Comparison of ENCODE assay signal across 13 cellular contexts in the genomic region with DNA sequence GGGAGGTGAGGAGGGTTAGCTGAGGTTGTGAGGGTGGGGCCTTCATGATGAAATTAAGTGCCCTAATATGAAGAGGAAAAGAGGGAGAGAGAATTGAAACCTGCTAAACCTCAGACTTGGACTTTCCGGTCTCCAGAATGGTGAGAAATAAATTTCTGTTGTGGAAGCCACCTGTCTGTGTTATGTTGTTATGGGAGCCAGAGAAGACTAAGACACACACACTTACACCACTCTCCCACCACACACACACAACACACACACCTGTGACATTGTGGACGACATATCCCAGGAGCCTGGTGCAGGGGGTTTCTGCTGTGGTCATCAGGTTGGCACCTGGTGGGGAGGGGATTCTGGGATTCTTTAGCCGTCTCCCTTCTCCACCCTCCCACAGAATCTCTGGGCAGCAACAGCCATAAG. TPM values are rescaled to one million over a fixed set of nuclear protein-coding genes. Genes with fewer than 3 reads are reported as not detected.
DNase-seq lines count a peak whose midpoint lies in the region; ATAC-seq and TF ChIP-seq lines count a peak whose summit lies in the region.
"Had no signal": no experiment of that assay in that cellular context is flagged by ENCODE, and none has a peak within 500 bp of the region (broad histone marks: within the 10 kb centered on the region; RNA-seq: fewer than 3 reads in every experiment).

No MANE protein-coding gene starts in this region.

- BruUV-seq in HCT116 (replicated peaks; lab: Mats Ljungman, UMichigan) = no TSS peak

- peak; percentile 27 for ATAC-seq in GM18909 (IDR thresholded peaks at IDR 0.05; ENCODE audit: poor library complexity, unreplicated experiment)
- ATAC-seq in HCT116 = no peak
- peak; percentile 31 for ATAC-seq in HG03342 (IDR thresholded peaks at IDR 0.05; ENCODE audit: unreplicated experiment)
- ATAC-seq: SK-N-SH treated with all-trans-retinoic acid at 6 μM for 48 hours had no signal

- H2AFZ ChIP-seq in HCT116 (ENCODE audit: low read depth, low read length, poor library complexity, severe bottlenecking) = no peak overlapping the region
- H2AFZ ChIP-seq in smooth muscle cell (ENCODE audit: low read depth) = no peak overlapping the region

- no peak overlapping the region for H3K27ac ChIP-seq in HCT116 (ENCODE audit: low read depth, low read length)
- H3K27ac ChIP-seq in smooth muscle cell (ENCODE audit: low read depth) = peak overlapping the region; percentile 77
- H3K27ac ChIP-seq in uterus = no peak overlapping the region
- no peak overlapping the region for H3K27ac ChIP-seq in ovary
- H3K27ac ChIP-seq: dorsolateral prefrontal cortex, suprapubic skin had no signal

- CTCF ChIA-PET in HCT116 (lab: Charles Lee) = interaction anchor here (1.1 to 1.2 kb wide), 2 partner anchors 12 to 120 kb away, joined by 3 to 4 read pairs; no protein-coding TSS in a partner anchor

- no peak for TF ChIP-seq RAD21 in HCT116 (IDR thresholded peaks at IDR 0.05; ENCODE audit: low read depth)

- H3K9ac ChIP-seq in HCT116 (ENCODE audit: low read length) (no peak overlapping the region), smooth muscle cell (ENCODE audit: low read depth) (peak overlapping the region; percentile 50)

- DNase-seq in HCT116 (ENCODE audit: low read depth, low spot score) = no peak
- DNase-seq in smooth muscle cell (lab: John Stamatoyannopoulos, UW; ENCODE audit: unreplicated experiment) = no peak
- DNase-seq in uterus = no peak
- no peak for DNase-seq in activated effector memory CD4-positive, alpha-beta T cell treated with anti-CD3 and anti-CD28 coated beads, Interleukin-2, amount 50 U/mL, for 16 hours
- no peak for DNase-seq in ovary
- DNase-seq: activated CD4-positive, alpha-beta T cell treated with anti-CD3 and anti-CD28 coated beads, Interleukin-2, amount 50 U/mL, for 4 hours; dorsolateral prefrontal cortex; NCI-H1105; NCI-H82 had no signal

- TF ChIP-seq POLR2A in HCT116 (IDR thresholded peaks at IDR 0.05; ENCODE audit: borderline replicate concordance, extremely low read depth, insufficient read depth, insufficient read length) (no peak), uterus (IDR thresholded peaks at IDR 0.05) (no peak), ovary (IDR thresholded peaks at IDR 0.05) (no peak)

- H3K79me2 ChIP-seq in HCT116 (ENCODE audit: insufficient read depth, low read length) (no peaks in the 10 kb centered on the region), smooth muscle cell (ENCODE audit: low read depth) (no peaks in the 10 kb centered on the region)

- H4K20me1 ChIP-seq in HCT116 (ENCODE audit: insufficient read depth) (no peaks in the 10 kb centered on the region), smooth muscle cell (ENCODE audit: low read depth) (no peaks in the 10 kb centered on the region)

- RAD21 ChIA-PET in HCT116 (lab: Charles Lee; ENCODE audit: low non-redundant PET in 1 of 2, low total read pairs in 2 of 2, uncharacterized antibody in 2 of 2, unreplicated experiment in 2 of 2) = no interaction called here

- POLR2A ChIA-PET in HCT116 (lab: Charles Lee) = interaction anchor here (1.1 kb wide), 2 partner anchors 54 to 93 kb away, joined by 3 to 4 read pairs; no protein-coding TSS in a partner anchor

- intact Hi-C loops in HCT116 (cut with micrococcal nuclease) (no loop called here), uterus (cut with DNase I; ENCODE audit: low total_unique reads) (no loop called here), ovary (cut with DNase I) (no loop called here)

- H3K36me3 ChIP-seq in HCT116 (ENCODE audit: control insufficient read depth in 1 of 2, insufficient read depth in 2 of 2, low read length in 2 of 2) (no peaks in the 10 kb centered on the region), smooth muscle cell (ENCODE audit: low read depth) (no peaks in the 10 kb centered on the region), uterus (no peaks in the 10 kb centered on the region), ovary (no peaks in the 10 kb centered on the region)
- H3K36me3 ChIP-seq: suprapubic skin had no signal

- H3K4me3 ChIP-seq in HCT116 (replicated peaks in 1 of 2; ENCODE audit: low read depth in 1 of 2, low read length in 2 of 2) (no peak overlapping the region), smooth muscle cell (no peak overlapping the region), uterus (no peak overlapping the region), ovary (no peak overlapping the region)
- H3K4me3 ChIP-seq: dorsolateral prefrontal cortex, suprapubic skin had no signal

- H3K27me3 ChIP-seq in HCT116 (ENCODE audit: insufficient read depth, low read length) = no peaks in the 10 kb centered on the region
- no peaks in the 10 kb centered on the region for H3K27me3 ChIP-seq in smooth muscle cell (ENCODE audit: low read depth)
- no peaks in the 10 kb centered on the region for H3K27me3 ChIP-seq in uterus
- no peaks in the 10 kb centered on the region for H3K27me3 ChIP-seq in ovary

- no peak for TF ChIP-seq EP300 in ovary (IDR thresholded peaks at IDR 0.05)

- no peaks in the 10 kb centered on the region for H3K9me3 ChIP-seq in HCT116 (ENCODE audit: control insufficient read depth in 1 of 2, insufficient read depth in 1 of 2, low read depth in 1 of 2, low read length in 2 of 2)
- no peaks in the 10 kb centered on the region for H3K9me3 ChIP-seq in smooth muscle cell (replicated peaks; ENCODE audit: low read depth)
- no peaks in the 10 kb centered on the region for H3K9me3 ChIP-seq in uterus
- H3K9me3 ChIP-seq in ovary = no peaks in the 10 kb centered on the region
- H3K9me3 ChIP-seq: suprapubic skin had no signal

- TF ChIP-seq CTCF in HCT116 (IDR thresholded peaks at IDR 0.05 in 2 of 3, conservative IDR thresholded peaks at IDR 0.05 in 1 of 3; ENCODE audit: borderline replicate concordance in 1 of 3, insufficient read depth in 1 of 3, low read depth in 2 of 3, low read length in 2 of 3) (no peak), smooth muscle cell (IDR thresholded peaks at IDR 0.05; ENCODE audit: borderline replicate concordance, insufficient read depth, poor library complexity, severe bottlenecking) (no peak), uterus (IDR thresholded peaks at IDR 0.05) (no peak), ovary (IDR thresholded peaks at IDR 0.05) (no peak)

- no peaks in the 10 kb centered on the region for H3K9me2 ChIP-seq in HCT116 (ENCODE audit: insufficient read depth)

- 93% methylated on average over 3 of the region's 3 CpGs for WGBS in smooth muscle cell (ENCODE audit: low lambda C conversion rate)
- 45 to 48% (median 47%) methylated on average over 3 of the region's 3 CpGs for WGBS in ovary, 3 donors

- H3F3A ChIP-seq in smooth muscle cell (ENCODE audit: low read depth) = no peaks in the 10 kb centered on the region

- H3K4me1 ChIP-seq in HCT116 (ENCODE audit: control insufficient read depth in 1 of 2, insufficient read depth in 2 of 2, low read length in 2 of 2) (peaks cover 4 to 15% of the 10 kb centered on the region in 2 experiments; a peak in 3 of 4 replicates), smooth muscle cell (ENCODE audit: low read depth) (no peaks in the 10 kb centered on the region), uterus (no peaks in the 10 kb centered on the region), ovary (ENCODE audit: insufficient read depth) (no peaks in the 10 kb centered on the region)
- H3K4me1 ChIP-seq: suprapubic skin had no signal

- H3K4me2 ChIP-seq in HCT116 (ENCODE audit: low read length) (0 out of 2 replicates have a peak overlapping the region, but pooled peaks have one; percentile 3), smooth muscle cell (no peak overlapping the region)

TF ChIP-seq in HCT116, 20 proteins besides CTCF, POLR2A, EP300 and RAD21 (continues in another document):
- no peak for TF ChIP-seq POLR2AphosphoS5 (IDR thresholded peaks at IDR 0.05; ENCODE audit: low read depth, low read length)
- TF ChIP-seq, protein P1, sequence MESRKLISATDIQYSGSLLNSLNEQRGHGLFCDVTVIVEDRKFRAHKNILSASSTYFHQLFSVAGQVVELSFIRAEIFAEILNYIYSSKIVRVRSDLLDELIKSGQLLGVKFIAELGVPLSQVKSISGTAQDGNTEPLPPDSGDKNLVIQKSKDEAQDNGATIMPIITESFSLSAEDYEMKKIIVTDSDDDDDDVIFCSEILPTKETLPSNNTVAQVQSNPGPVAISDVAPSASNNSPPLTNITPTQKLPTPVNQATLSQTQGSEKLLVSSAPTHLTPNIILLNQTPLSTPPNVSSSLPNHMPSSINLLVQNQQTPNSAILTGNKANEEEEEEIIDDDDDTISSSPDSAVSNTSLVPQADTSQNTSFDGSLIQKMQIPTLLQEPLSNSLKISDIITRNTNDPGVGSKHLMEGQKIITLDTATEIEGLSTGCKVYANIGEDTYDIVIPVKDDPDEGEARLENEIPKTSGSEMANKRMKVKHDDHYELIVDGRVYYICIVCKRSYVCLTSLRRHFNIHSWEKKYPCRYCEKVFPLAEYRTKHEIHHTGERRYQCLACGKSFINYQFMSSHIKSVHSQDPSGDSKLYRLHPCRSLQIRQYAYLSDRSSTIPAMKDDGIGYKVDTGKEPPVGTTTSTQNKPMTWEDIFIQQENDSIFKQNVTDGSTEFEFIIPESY (IDR thresholded peaks at IDR 0.05; ENCODE audit: extremely low read depth, insufficient replicate concordance, low read length) = no peak

RNA-seq across cellular contexts. Expression of a gene that starts 14.0 kb away (rescaled TPM):
- total RNA-seq in HCT116 (2021; ENCODE audit: unreplicated experiment) = 0.84 TPM
- 0.65 and 0.70 TPM in 2 replicates for polyA plus RNA-seq in HCT116 (2012)
- not detected in 2 replicates for total RNA-seq in smooth muscle cell
- 0.80 and 0.82 TPM in 2 replicates for polyA plus RNA-seq in smooth muscle cell
- 1 to 10 TPM in 1 of 4 donors, not detected in 3; 3.4 TPM for total RNA-seq in uterus
- under 1 TPM in 1 of 7 donors, not detected in 6; 0.58 TPM for total RNA-seq in ovary
- polyA plus RNA-seq in ovary = not detected

RNA-seq across cellular contexts. Expression of a gene that starts 24.0 kb away (rescaled TPM):
- not detected for total RNA-seq in HCT116 (2021; ENCODE audit: unreplicated experiment)
- not detected in 2 replicates for polyA plus RNA-seq in HCT116 (2012)
- not detected in 2 replicates for total RNA-seq in smooth muscle cell
- not detected in 2 replicates for polyA plus RNA-seq in smooth muscle cell
- under 1 TPM in 1 of 4 donors, not detected in 3; 0.41 TPM for total RNA-seq in uterus
- total RNA-seq in ovary = not detected
- not detected for polyA plus RNA-seq in ovary
- total RNA-seq: suprapubic skin had no signal

RNA-seq across cellular contexts. Expression of a gene that starts 42.5 kb away (rescaled TPM):
- not detected for total RNA-seq in HCT116 (2021; ENCODE audit: unreplicated experiment)
- 0.07 TPM in 1 of 2 replicates, not detected in the other for polyA plus RNA-seq in HCT116 (2012)
- total RNA-seq in smooth muscle cell = not detected in 2 replicates
- polyA plus RNA-seq in smooth muscle cell = not detected in 2 replicates
- total RNA-seq in uterus = 1 to 10 TPM in 1 of 4 donors, not detected in 3; 1.4 TPM
- under 1 TPM in 1 of 7 donors, not detected in 6; 0.20 TPM for total RNA-seq in ovary
- under 1 TPM; 0.13 to 0.24 TPM for polyA plus RNA-seq in ovary

RNA-seq across cellular contexts. Expression of a gene that starts 55.6 kb away (rescaled TPM):
- total RNA-seq in HCT116 (2021; ENCODE audit: unreplicated experiment) (1.2 TPM), smooth muscle cell (0.18 and 1.2 TPM in 2 replicates), uterus (1 to 10 TPM in 1 of 4 donors, under 1 TPM in 1, not detected in 2; 0.69 to 1.0 TPM), ovary (1 to 10 TPM in 1 of 7 donors, under 1 TPM in 2, not detected in 4; 0.17 to 2.3 (median 0.41) TPM)
- polyA plus RNA-seq in HCT116 (2012) = 4.4 and 5.8 TPM in 2 replicates
- polyA plus RNA-seq in smooth muscle cell (0.38 TPM in 1 of 2 replicates, not detected in the other), ovary (not detected)
